Comparison of ENCODE assay signal across 12 cellular contexts in the genomic region with DNA sequence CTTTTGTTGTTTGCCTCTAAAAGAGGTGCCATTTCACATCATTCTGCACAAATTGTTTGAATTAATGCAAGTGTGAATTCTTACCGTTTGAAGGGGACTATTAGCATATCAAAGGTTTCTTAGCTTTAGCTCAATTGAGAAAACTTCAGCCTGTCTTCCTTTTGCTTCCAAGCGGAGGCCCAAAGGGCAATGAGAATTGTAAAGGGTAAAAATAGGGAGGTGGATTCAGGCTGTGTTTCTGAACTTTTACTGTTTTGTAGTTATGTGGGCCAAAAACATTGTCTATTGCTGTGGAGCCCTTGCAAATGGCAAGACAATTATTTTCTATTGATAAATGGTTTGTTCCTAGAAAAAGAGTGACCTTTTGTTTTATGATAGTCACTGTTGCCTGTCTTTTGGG. TPM values are rescaled to one million over a fixed set of nuclear protein-coding genes. Genes with fewer than 3 reads are reported as not detected.
DNase-seq lines count a peak whose midpoint lies in the region; ATAC-seq and TF ChIP-seq lines count a peak whose summit lies in the region.
"Had no signal": no experiment of that assay in that cellular context is flagged by ENCODE, and none has a peak within 500 bp of the region (broad histone marks: within the 10 kb centered on the region; RNA-seq: fewer than 3 reads in every experiment).

No MANE protein-coding gene starts in this region.

- peaks cover 36% of the 10 kb centered on the region for H3F3A ChIP-seq in SK-N-SH (replicated peaks; ENCODE audit: insufficient read depth)

- H3K27me3 ChIP-seq in SK-N-SH (ENCODE audit: insufficient read depth): no peaks in the 10 kb centered on the region

- H3K4me1 Mint-ChIP-seq in type B pancreatic cell (ENCODE audit: unreplicated experiment): peaks cover 35% of the 10 kb centered on the region

- peak overlapping the region; percentile 60; the same call in 1 of the 2 replicates for H2AFZ ChIP-seq in SK-N-SH (ENCODE audit: low read depth)

- H3K79me2 ChIP-seq in SK-N-SH (ENCODE audit: insufficient read depth): peaks cover 79% of the 10 kb centered on the region

- no peak for TF ChIP-seq RAD21 in SK-N-SH (IDR thresholded peaks at IDR 0.05; ENCODE audit: low read length)

- H3K4me3 ChIP-seq in SK-N-SH (ENCODE audit: low read depth in 2 of 2, low read length in 1 of 2): peak overlapping the region; percentile 91 to 97
- H3K4me3 ChIP-seq in epithelial cell of esophagus (ENCODE audit: low read length): peak overlapping the region; percentile 69
- H3K4me3 ChIP-seq in mesodermal cell (ENCODE audit: extremely low read depth, insufficient read depth, low read length, poor library complexity, severe bottlenecking): peak overlapping the region; percentile 97

- WGBS in SK-N-SH (ENCODE audit: low lambda C conversion rate): 11% methylated on average over 2 of the region's 2 CpGs
- WGBS in mesodermal cell (ENCODE audit: insufficient coverage in 2 of 2), 2 experiments: 0% methylated on average over 1 of the region's 2 CpGs; no CpG with 5 or more reads in 1 of the 2 experiments

- ATAC-seq in SK-N-SH treated with all-trans-retinoic acid at 6 μM for 48 hours (no peak), HG03045 (IDR thresholded peaks at IDR 0.05; ENCODE audit: unreplicated experiment) (no peak), HG02852 (IDR thresholded peaks at IDR 0.05; ENCODE audit: unreplicated experiment) (no peak)

- no peaks in the 10 kb centered on the region for H3K36me3 Mint-ChIP-seq in type B pancreatic cell

- no peak for TF ChIP-seq CTCF in SK-N-SH (IDR thresholded peaks at IDR 0.05)
- no peak for TF ChIP-seq CTCF in epithelial cell of esophagus (IDR thresholded peaks at IDR 0.05; ENCODE audit: insufficient read depth, low read depth, low read length, missing control alignments)
- TF ChIP-seq CTCF in type B pancreatic cell (conservative IDR thresholded peaks at IDR 0.05): no peak

- H3K4me1 ChIP-seq in SK-N-SH (ENCODE audit: control insufficient read depth in 1 of 2, insufficient read depth in 2 of 2, low read depth in 1 of 2, low read length in 1 of 2) (peaks cover 4 to 14% of the 10 kb centered on the region in 2 experiments; a peak in 2 of 4 replicates), mesodermal cell (ENCODE audit: control insufficient read depth, insufficient read depth, low read length, poor library complexity, severe bottlenecking) (peaks cover 22% of the 10 kb centered on the region)

- peak overlapping the region; percentile 78 for H3K4me2 ChIP-seq in SK-N-SH

- peak overlapping the region; percentile 88 for H3K27ac Mint-ChIP-seq in type B pancreatic cell

- H3K36me3 ChIP-seq in SK-N-SH (replicated peaks in 1 of 2; ENCODE audit: control insufficient read depth in 1 of 2, insufficient read depth in 2 of 2, low read length in 1 of 2) (no peaks in the 10 kb centered on the region), mesodermal cell (ENCODE audit: control insufficient read depth, insufficient read depth, low read length) (no peaks in the 10 kb centered on the region)

- peak overlapping the region; percentile 91 for H3K9ac ChIP-seq in SK-N-SH

- H4K20me1 ChIP-seq in SK-N-SH (ENCODE audit: insufficient read depth): peaks cover 19% of the 10 kb centered on the region

- H3K9me3 ChIP-seq in SK-N-SH: no peaks in the 10 kb centered on the region
- H3K9me3 ChIP-seq in mesodermal cell (ENCODE audit: control insufficient read depth, low read length): no peaks in the 10 kb centered on the region

- H3K9me3 Mint-ChIP-seq in type B pancreatic cell: no peaks in the 10 kb centered on the region

- TF ChIP-seq EP300 in SK-N-SH (IDR thresholded peaks at IDR 0.05; ENCODE audit: borderline replicate concordance in 1 of 2, low read depth in 1 of 2, low read length in 1 of 2): no peak

- CTCF ChIA-PET in SK-N-SH (lab: Yijun Ruan, JAX): interaction anchor here (1.1 kb wide), 1 partner anchor 8 kb away, joined by 3 read pairs; no protein-coding TSS in a partner anchor

- no peaks in the 10 kb centered on the region for H3K9me2 ChIP-seq in SK-N-SH

- no peaks in the 10 kb centered on the region for H3K27me3 Mint-ChIP-seq in type B pancreatic cell

- peak overlapping the region; percentile 92 to 97 for H3K27ac ChIP-seq in SK-N-SH (ENCODE audit: low read depth in 2 of 2, low read length in 1 of 2)
- peak overlapping the region; percentile 81 for H3K27ac ChIP-seq in mesodermal cell (ENCODE audit: low read depth, low read length, severe bottlenecking)

- DNase-seq in SK-N-SH (no peak), epithelial cell of esophagus (ENCODE audit: low read depth) (no peak), type B pancreatic cell (ENCODE audit: extremely low spot score, unreplicated experiment) (no peak), 8988T (no peak)
- DNase-seq: GDM1, GOT3, NCI-H82, T-helper 2 cell had no signal

- POLR2A ChIA-PET in SK-N-SH (lab: Yijun Ruan, JAX): no interaction called here

- H3K4me3 Mint-ChIP-seq in type B pancreatic cell: peak overlapping the region; percentile 98

TF ChIP-seq in SK-N-SH, 30 proteins besides CTCF, POLR2A, EP300 and RAD21:
- TF ChIP-seq TEAD4 (IDR thresholded peaks at IDR 0.05; ENCODE audit: borderline replicate concordance, insufficient read depth) (no peak), FOXJ3 (CRISPR knock-in tag; IDR thresholded peaks at IDR 0.05) (no peak), EZH2phosphoT487 (IDR thresholded peaks at IDR 0.05; ENCODE audit: borderline replicate concordance, low read depth) (no peak), JUND (IDR thresholded peaks at IDR 0.05) (no peak), RXRA (IDR thresholded peaks at IDR 0.05; ENCODE audit: borderline replicate concordance, low read depth) (no peak), ELF1 (IDR thresholded peaks at IDR 0.05) (no peak), GATA2 (CRISPR knock-in tag; IDR thresholded peaks at IDR 0.05) (no peak)
- TF ChIP-seq, protein P1, sequence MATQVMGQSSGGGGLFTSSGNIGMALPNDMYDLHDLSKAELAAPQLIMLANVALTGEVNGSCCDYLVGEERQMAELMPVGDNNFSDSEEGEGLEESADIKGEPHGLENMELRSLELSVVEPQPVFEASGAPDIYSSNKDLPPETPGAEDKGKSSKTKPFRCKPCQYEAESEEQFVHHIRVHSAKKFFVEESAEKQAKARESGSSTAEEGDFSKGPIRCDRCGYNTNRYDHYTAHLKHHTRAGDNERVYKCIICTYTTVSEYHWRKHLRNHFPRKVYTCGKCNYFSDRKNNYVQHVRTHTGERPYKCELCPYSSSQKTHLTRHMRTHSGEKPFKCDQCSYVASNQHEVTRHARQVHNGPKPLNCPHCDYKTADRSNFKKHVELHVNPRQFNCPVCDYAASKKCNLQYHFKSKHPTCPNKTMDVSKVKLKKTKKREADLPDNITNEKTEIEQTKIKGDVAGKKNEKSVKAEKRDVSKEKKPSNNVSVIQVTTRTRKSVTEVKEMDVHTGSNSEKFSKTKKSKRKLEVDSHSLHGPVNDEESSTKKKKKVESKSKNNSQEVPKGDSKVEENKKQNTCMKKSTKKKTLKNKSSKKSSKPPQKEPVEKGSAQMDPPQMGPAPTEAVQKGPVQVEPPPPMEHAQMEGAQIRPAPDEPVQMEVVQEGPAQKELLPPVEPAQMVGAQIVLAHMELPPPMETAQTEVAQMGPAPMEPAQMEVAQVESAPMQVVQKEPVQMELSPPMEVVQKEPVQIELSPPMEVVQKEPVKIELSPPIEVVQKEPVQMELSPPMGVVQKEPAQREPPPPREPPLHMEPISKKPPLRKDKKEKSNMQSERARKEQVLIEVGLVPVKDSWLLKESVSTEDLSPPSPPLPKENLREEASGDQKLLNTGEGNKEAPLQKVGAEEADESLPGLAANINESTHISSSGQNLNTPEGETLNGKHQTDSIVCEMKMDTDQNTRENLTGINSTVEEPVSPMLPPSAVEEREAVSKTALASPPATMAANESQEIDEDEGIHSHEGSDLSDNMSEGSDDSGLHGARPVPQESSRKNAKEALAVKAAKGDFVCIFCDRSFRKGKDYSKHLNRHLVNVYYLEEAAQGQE (IDR thresholded peaks at IDR 0.05; ENCODE audit: low read depth, low read length): no peak

TF ChIP-seq in SK-N-SH treated with all-trans-retinoic acid at 6 μM for 48 hours, 23 proteins besides CTCF, POLR2A, EP300 and RAD21 (continues in another document):
- no peak for TF ChIP-seq TCF4 (CRISPR knock-in tag; IDR thresholded peaks at IDR 0.05; ENCODE audit: borderline replicate concordance)
- no peak for TF ChIP-seq ZFP3 (CRISPR knock-in tag; IDR thresholded peaks at IDR 0.05)
- TF ChIP-seq PATZ1 (CRISPR knock-in tag; IDR thresholded peaks at IDR 0.05; ENCODE audit: borderline replicate concordance): no peak
- TF ChIP-seq CREB5 (CRISPR knock-in tag; IDR thresholded peaks at IDR 0.05; ENCODE audit: low read depth): no peak
- no peak for TF ChIP-seq BACH2 (CRISPR knock-in tag; IDR thresholded peaks at IDR 0.05; ENCODE audit: borderline replicate concordance)
- TF ChIP-seq OSR1 (CRISPR knock-in tag; IDR thresholded peaks at IDR 0.05): no peak

RNA-seq across cellular contexts. Expression of gene ADGRL2, which starts 3.6 kb away (rescaled TPM):
- polyA plus RNA-seq in SK-N-SH (2012; rRNA removed): 40.3 and 52.4 TPM in 2 replicates
- polyA plus RNA-seq in SK-N-SH (2012; cell fraction: cytosol; rRNA removed): 42.5 and 50.3 TPM in 2 replicates
- polyA plus RNA-seq in SK-N-SH (2012; cell fraction: nucleus; rRNA removed): 29.1 and 92.1 TPM in 2 replicates
- 133 TPM for polyA plus RNA-seq in mesodermal cell (2013, experiment 1 of 2)
- 125 TPM for polyA plus RNA-seq in mesodermal cell (2013, experiment 2 of 2)
- total RNA-seq in type B pancreatic cell (ENCODE audit: low replicate concordance): 96.3 and 103 TPM in 2 replicates
